8 cellular contexts compared by ENCODE assay signal in the genomic region with DNA sequence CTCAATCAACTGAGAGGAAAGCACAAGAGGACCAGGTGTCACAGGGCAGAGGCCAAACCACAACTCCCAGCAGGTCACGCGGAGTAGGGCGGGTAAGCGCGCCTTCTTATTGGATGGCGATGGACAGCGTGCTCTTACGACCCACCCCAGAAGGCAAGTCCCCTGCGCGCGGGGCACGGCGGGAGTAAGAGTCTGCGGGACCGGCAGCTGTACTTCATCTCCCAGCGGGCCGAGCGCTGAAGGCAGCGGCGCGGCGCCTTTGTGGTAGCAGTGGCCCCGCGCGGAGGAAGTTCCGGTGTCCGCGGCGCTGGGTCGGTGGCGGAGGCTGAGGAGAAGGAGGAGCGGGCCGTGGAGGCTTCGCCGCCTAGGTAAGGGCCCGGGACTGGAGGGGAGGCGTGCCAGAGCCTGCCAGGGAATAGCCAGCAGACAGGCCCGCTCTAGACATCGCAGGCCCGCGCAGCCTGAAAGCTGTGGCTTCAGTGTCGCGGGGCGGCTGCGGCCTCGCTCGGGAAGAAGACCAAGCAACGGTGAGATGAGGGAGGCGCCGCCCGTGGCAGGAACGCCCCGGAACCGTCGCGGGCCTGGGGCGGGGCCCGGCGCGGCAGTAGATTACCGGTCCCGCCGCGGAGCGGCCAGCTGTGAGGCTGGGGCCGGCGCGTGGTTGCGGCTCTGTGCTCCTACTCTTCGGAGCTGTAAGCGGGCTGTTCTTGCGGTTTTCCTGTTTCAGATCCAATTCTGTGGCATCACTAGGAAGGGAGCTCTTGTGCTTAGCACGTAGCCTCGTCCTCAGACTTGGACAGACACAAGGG. TPM values are rescaled to one million over a fixed set of nuclear protein-coding genes. Genes with fewer than 3 reads are reported as not detected.
DNase-seq lines count a peak whose midpoint lies in the region; ATAC-seq, FAIRE-seq and TF ChIP-seq lines count a peak whose summit lies in the region.

A gene with protein sequence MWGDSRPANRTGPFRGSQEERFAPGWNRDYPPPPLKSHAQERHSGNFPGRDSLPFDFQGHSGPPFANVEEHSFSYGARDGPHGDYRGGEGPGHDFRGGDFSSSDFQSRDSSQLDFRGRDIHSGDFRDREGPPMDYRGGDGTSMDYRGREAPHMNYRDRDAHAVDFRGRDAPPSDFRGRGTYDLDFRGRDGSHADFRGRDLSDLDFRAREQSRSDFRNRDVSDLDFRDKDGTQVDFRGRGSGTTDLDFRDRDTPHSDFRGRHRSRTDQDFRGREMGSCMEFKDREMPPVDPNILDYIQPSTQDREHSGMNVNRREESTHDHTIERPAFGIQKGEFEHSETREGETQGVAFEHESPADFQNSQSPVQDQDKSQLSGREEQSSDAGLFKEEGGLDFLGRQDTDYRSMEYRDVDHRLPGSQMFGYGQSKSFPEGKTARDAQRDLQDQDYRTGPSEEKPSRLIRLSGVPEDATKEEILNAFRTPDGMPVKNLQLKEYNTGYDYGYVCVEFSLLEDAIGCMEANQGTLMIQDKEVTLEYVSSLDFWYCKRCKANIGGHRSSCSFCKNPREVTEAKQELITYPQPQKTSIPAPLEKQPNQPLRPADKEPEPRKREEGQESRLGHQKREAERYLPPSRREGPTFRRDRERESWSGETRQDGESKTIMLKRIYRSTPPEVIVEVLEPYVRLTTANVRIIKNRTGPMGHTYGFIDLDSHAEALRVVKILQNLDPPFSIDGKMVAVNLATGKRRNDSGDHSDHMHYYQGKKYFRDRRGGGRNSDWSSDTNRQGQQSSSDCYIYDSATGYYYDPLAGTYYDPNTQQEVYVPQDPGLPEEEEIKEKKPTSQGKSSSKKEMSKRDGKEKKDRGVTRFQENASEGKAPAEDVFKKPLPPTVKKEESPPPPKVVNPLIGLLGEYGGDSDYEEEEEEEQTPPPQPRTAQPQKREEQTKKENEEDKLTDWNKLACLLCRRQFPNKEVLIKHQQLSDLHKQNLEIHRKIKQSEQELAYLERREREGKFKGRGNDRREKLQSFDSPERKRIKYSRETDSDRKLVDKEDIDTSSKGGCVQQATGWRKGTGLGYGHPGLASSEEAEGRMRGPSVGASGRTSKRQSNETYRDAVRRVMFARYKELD (plus strand): TSS at position 293 of the 809 bp plus-strand sequence. CDS start 22,492 bp downstream, outside the sequence.

- no peak for TF ChIP-seq CTCF in Loucy (conservative IDR thresholded peaks at IDR 0.05; ENCODE audit: low read length)
- TF ChIP-seq CTCF in natural killer cell (IDR thresholded peaks at IDR 0.05) = no peak

- peak; percentile 65 for TF ChIP-seq POLR2A in H54 (IDR thresholded peaks at IDR 0.05; ENCODE audit: low read depth, low read length)
- peak; percentile 96 for TF ChIP-seq POLR2A in Raji (IDR thresholded peaks at IDR 0.05; ENCODE audit: insufficient read depth, low read depth, low read length)

- H3K9me2 ChIP-seq in Loucy (replicated peaks; ENCODE audit: low read depth, low read length) = no peaks in the 10 kb centered on the region

- H3K4me3 Mint-ChIP-seq in natural killer cell = peak within 1 kb of the TSS; percentile 99

- intact Hi-C loops in natural killer cell (cut with micrococcal nuclease) = loop anchor here (1.0 to 5.0 kb wide), 2 partner anchors 11 to 83 kb away; partner anchors contain the start of genes MON1A and TRAIP

- H4K20me1 ChIP-seq in Loucy (ENCODE audit: insufficient read depth, low read length, poor library complexity, severe bottlenecking) = peaks cover 38% of the 10 kb centered on the region

- H3K9ac ChIP-seq in Loucy (ENCODE audit: low read depth, low read length, poor library complexity, severe bottlenecking) = peak within 1 kb of the TSS; percentile 79

- DNase-seq in EL (peak; percentile 95), H54 (ENCODE audit: insufficient read length, low spot score) (peak; percentile 96), fibroblast of peridontal ligament (ENCODE audit: extremely low read depth) (peak; percentile 95), natural killer cell (peak; percentile 87)
- DNase-seq in activated T-helper 9 cell treated with anti-CD3 and anti-CD28 coated beads, Interleukin-2, amount 50 U/mL, for 16 hours (ENCODE audit: low read depth) = peak; percentile 90
- peak; percentile 95 for DNase-seq in stimulated activated naive CD4-positive, alpha-beta T cell treated with Interleukin-2 at 50 U/mL for 16 hours (lab: John Stamatoyannopoulos, UW)

- H3K4me1 Mint-ChIP-seq in natural killer cell = peaks cover 31 to 33% of the 10 kb centered on the region in 2 donors

- H3K27ac Mint-ChIP-seq in natural killer cell = peak within 1 kb of the TSS; percentile 96 to 99

- no peaks in the 10 kb centered on the region for H3K27me3 Mint-ChIP-seq in natural killer cell (ENCODE audit: low read depth in 2 of 2)

- peaks cover 5% of the 10 kb centered on the region; the same call in 1 of the 2 replicates for H3F3A ChIP-seq in Loucy (ENCODE audit: low read depth)

- FAIRE-seq in H54 (lab: Jason Lieb, UNC) = peak; percentile 95

- peaks cover 20% of the 10 kb centered on the region for H3K4me1 ChIP-seq in Loucy (ENCODE audit: insufficient read depth, low read length, poor library complexity, severe bottlenecking)

- no peaks in the 10 kb centered on the region for H3K9me3 ChIP-seq in Loucy (ENCODE audit: insufficient read depth, low read depth, low read length)

- H3K9me3 Mint-ChIP-seq in natural killer cell = no peaks in the 10 kb centered on the region

- H3K36me3 Mint-ChIP-seq in natural killer cell = no peaks in the 10 kb centered on the region

- H2AFZ ChIP-seq in Loucy (ENCODE audit: low read length) = peak within 1 kb of the TSS; percentile 68

- H3K79me2 ChIP-seq in Loucy (ENCODE audit: insufficient read depth, low read length) = peaks cover 47% of the 10 kb centered on the region

- H3K4me2 ChIP-seq in Loucy (ENCODE audit: low read depth, low read length, poor library complexity, severe bottlenecking) = peak within 1 kb of the TSS; percentile 89

- no peaks in the 10 kb centered on the region for H3K27me3 ChIP-seq in Loucy (ENCODE audit: insufficient read depth, low read length, poor library complexity, severe bottlenecking)

- ATAC-seq in natural killer cell = peak; percentile 95 to 99 (median 95)

- H3K4me3 ChIP-seq in Loucy (ENCODE audit: low read length, poor library complexity, severe bottlenecking) = peak within 1 kb of the TSS; percentile 89

- H3K36me3 ChIP-seq in Loucy (ENCODE audit: insufficient read depth, low read length) = 0 out of 2 replicates have a peak, but pooled peaks cover 5% of the 10 kb centered on the region

RNA-seq across cellular contexts. Expression of the gene that starts here (rescaled TPM):
- total RNA-seq in natural killer cell = 100 to 1,000 TPM; 155 to 193 (median 157) TPM

Comparison
In these comparisons a context has a peak if more than half of its experiments do, and no peak if none do; other contexts are left out.
1. Peak in every context shown above with its lines: DNase-seq, ATAC-seq and H3K4me3 ChIP-seq.